In the genomic region with DNA sequence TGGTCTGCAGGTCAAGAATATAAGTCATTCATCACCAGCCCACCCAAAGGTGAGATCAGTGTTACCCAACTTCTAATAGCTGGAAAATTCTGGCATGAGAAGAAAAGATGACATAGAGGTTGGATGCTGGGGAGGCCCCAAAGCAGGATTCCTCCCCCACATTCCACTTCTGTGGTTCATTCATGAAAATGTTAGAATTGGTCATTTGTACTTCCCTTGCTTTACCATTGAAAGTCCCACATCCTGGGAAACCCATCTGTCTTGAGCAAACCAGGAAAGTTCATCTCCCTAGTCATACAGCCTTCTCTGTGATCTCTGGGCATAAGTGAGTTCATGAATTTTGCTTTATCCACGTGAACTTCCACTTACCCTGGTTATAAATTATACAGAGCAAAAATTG, we compare ENCODE assay signal across 17 cellular contexts.
A peak's percentile ranks its signal among the peaks of the same experiment; 100 is the strongest.
DNase-seq lines count a peak whose midpoint lies in the region; ATAC-seq, FAIRE-seq and TF ChIP-seq lines count a peak whose summit lies in the region.
"Had no signal": no experiment of that assay in that cellular context is flagged by ENCODE, and none has a peak within 500 bp of the region (broad histone marks: within the 10 kb centered on the region; RNA-seq: fewer than 3 reads in every experiment).

No MANE protein-coding gene starts in this region.

- H2AFZ ChIP-seq in DND-41 (ENCODE audit: low read depth, low read length) (no peak overlapping the region), smooth muscle cell (ENCODE audit: low read depth) (no peak overlapping the region)

- H3K27me3 ChIP-seq in DND-41 (ENCODE audit: insufficient read depth, low read length, poor library complexity) = no peaks in the 10 kb centered on the region
- H3K27me3 ChIP-seq in bronchial epithelial cell (ENCODE audit: control insufficient read depth, insufficient read depth, low read length) = no peaks in the 10 kb centered on the region
- H3K27me3 ChIP-seq in smooth muscle cell (ENCODE audit: low read depth) = no peaks in the 10 kb centered on the region

- 85% methylated on average over 1 of the region's 1 CpG for WGBS in smooth muscle cell (ENCODE audit: low lambda C conversion rate)

- H3K9me3 ChIP-seq in DND-41 (ENCODE audit: insufficient read depth, low read length, severe bottlenecking) (peaks cover 5% of the 10 kb centered on the region), smooth muscle cell (replicated peaks; ENCODE audit: low read depth) (no peaks in the 10 kb centered on the region)
- H3K9me3 ChIP-seq: HAP-1 had no signal

- CTCF ChIA-PET in GM10248 (lab: Yijun Ruan, JAX) = no interaction called here

- DNase-seq in DND-41 (no peak), HS-5 (ENCODE audit: low read depth) (peak; percentile 71), bronchial epithelial cell (ENCODE audit: low read depth) (peak; percentile 30), glomerular visceral epithelial cell (ENCODE audit: extremely low spot score) (peak; percentile 13), GM10248 (ENCODE audit: extremely low spot score) (no peak), iPS-NIHi11 (ENCODE audit: low spot score) (no peak), cerebellar cortex (ENCODE audit: low spot score) (no peak), smooth muscle cell (lab: John Stamatoyannopoulos, UW; ENCODE audit: unreplicated experiment) (no peak)
- DNase-seq: AML-193; CD4-positive, CD25-positive, alpha-beta regulatory T cell; DMS79; NCI-H1436 treated with DMSO at 0.1 percent for 48 hours; NCI-H2081 treated with DMSO at 0.1 percent for 48 hours; NCI-H524 treated with DMSO at 0.1 percent for 48 hours; OCI-M1 had no signal

- H3K9ac ChIP-seq in DND-41 (ENCODE audit: low read depth, low read length) (no peak overlapping the region), smooth muscle cell (ENCODE audit: low read depth) (no peak overlapping the region)

- no peak overlapping the region for H3K4me3 ChIP-seq in DND-41 (ENCODE audit: low read depth in 1 of 2, low read length in 2 of 2)
- H3K4me3 ChIP-seq in bronchial epithelial cell (ENCODE audit: low read depth, low read length) = no peak overlapping the region
- no peak overlapping the region for H3K4me3 ChIP-seq in smooth muscle cell
- H3K4me3 ChIP-seq: A549, HAP-1 had no signal

- no peak overlapping the region for H3K4me2 ChIP-seq in DND-41 (ENCODE audit: insufficient read depth, low read length)
- no peak overlapping the region for H3K4me2 ChIP-seq in smooth muscle cell
- H3K4me2 ChIP-seq: A549 had no signal

- no peaks in the 10 kb centered on the region for H3K79me2 ChIP-seq in DND-41 (ENCODE audit: insufficient read depth, low read length)
- H3K79me2 ChIP-seq in smooth muscle cell (ENCODE audit: low read depth) = no peaks in the 10 kb centered on the region

- H4K20me1 ChIP-seq in DND-41 (ENCODE audit: insufficient read depth, low read length) (no peaks in the 10 kb centered on the region), smooth muscle cell (ENCODE audit: low read depth) (no peaks in the 10 kb centered on the region)

- FAIRE-seq in bronchial epithelial cell (lab: Jason Lieb, UNC) = peak; percentile 32
- FAIRE-seq: A549 had no signal

- no peaks in the 10 kb centered on the region for H3F3A ChIP-seq in smooth muscle cell (ENCODE audit: low read depth)

- ATAC-seq in DND-41 (ENCODE audit: insufficient read depth, low read depth) = no peak
- ATAC-seq: A549 had no signal

- TF ChIP-seq CTCF in DND-41 (IDR thresholded peaks at IDR 0.05; ENCODE audit: borderline replicate concordance, extremely low read depth, low read length, poor library complexity, severe bottlenecking) (no peak), bronchial epithelial cell (IDR thresholded peaks at IDR 0.05; ENCODE audit: insufficient read depth, low read length, severe bottlenecking) (no peak), GM10248 (IDR thresholded peaks at IDR 0.05; ENCODE audit: control extremely low read depth, extremely low read depth, low read depth, missing control alignments) (no peak), smooth muscle cell (IDR thresholded peaks at IDR 0.05; ENCODE audit: borderline replicate concordance, insufficient read depth, poor library complexity, severe bottlenecking) (no peak)

- H3K27ac ChIP-seq in DND-41 (ENCODE audit: low read length) (peak overlapping the region; percentile 37), smooth muscle cell (ENCODE audit: low read depth) (no peak overlapping the region)
- H3K27ac ChIP-seq: A549 had no signal

- POLR2A ChIA-PET in GM10248 (lab: Yijun Ruan, JAX) = no interaction called here

- H3K4me1 ChIP-seq in DND-41 (ENCODE audit: insufficient read depth, low read length) (peaks cover 68% of the 10 kb centered on the region), smooth muscle cell (ENCODE audit: low read depth) (no peaks in the 10 kb centered on the region)
- H3K4me1 ChIP-seq: HAP-1 had no signal

- H3K36me3 ChIP-seq in DND-41 (ENCODE audit: insufficient read depth, low read length) (no peaks in the 10 kb centered on the region), bronchial epithelial cell (ENCODE audit: control insufficient read depth, insufficient read depth, low read length) (no peaks in the 10 kb centered on the region), smooth muscle cell (ENCODE audit: low read depth) (no peaks in the 10 kb centered on the region)
- H3K36me3 ChIP-seq: HAP-1 had no signal

Comparison
In these comparisons a context has a peak if more than half of its experiments do, and no peak if none do; other contexts are left out.
1. DNase-seq: peak in HS-5 (single experiment), bronchial epithelial cell (single experiment) and glomerular visceral epithelial cell (single experiment); none in DND-41 (single experiment), GM10248 (single experiment), iPS-NIHi11 (single experiment), cerebellar cortex (single experiment) and smooth muscle cell (single experiment).